18 cellular contexts compared by ENCODE assay signal in genomic region chr14:97251423-97252155, GRCh38.
DNase-seq lines count a peak whose midpoint lies in the region; ATAC-seq and TF ChIP-seq lines count a peak whose summit lies in the region.
"Had no signal": no experiment of that assay in that cellular context is flagged by ENCODE, and none has a peak within 500 bp of the region (broad histone marks: within the 10 kb centered on the region; RNA-seq: fewer than 3 reads in every experiment).

No MANE protein-coding gene starts in this region.

- no peaks in the 10 kb centered on the region for H3F3A ChIP-seq in Loucy (ENCODE audit: low read depth)

- no peak overlapping the region for H3K27ac ChIP-seq in WERI-Rb-1
- H3K27ac ChIP-seq: body of pancreas, SJCRH30 had no signal

- H3K9me3 ChIP-seq in Loucy (ENCODE audit: insufficient read depth, low read depth, low read length) (no peaks in the 10 kb centered on the region), WERI-Rb-1 (ENCODE audit: severe bottlenecking) (no peaks in the 10 kb centered on the region)
- H3K9me3 ChIP-seq: body of pancreas, SJCRH30 had no signal

- H3K27me3 ChIP-seq in Loucy (ENCODE audit: insufficient read depth, low read length, poor library complexity, severe bottlenecking) (no peaks in the 10 kb centered on the region), WERI-Rb-1 (ENCODE audit: insufficient read depth, low read depth, severe bottlenecking) (peaks cover 73% of the 10 kb centered on the region)
- H3K27me3 ChIP-seq: body of pancreas, SJCRH30 had no signal

- DNase-seq in activated CD8-positive, alpha-beta memory T cell treated with anti-CD3 and anti-CD28 coated beads, Interleukin-2, amount 10 ng/mL, durations not matched to agents 7 days and 5 days = peak; percentile 43
- DNase-seq in activated CD8-positive, alpha-beta memory T cell treated with anti-CD3 and anti-CD28 coated beads, Interleukin-2, amount 50 U/mL, for 48 hours = no peak
- DNase-seq in WERI-Rb-1 (peak; percentile 14), natural killer cell (no peak), cerebellum (ENCODE audit: low spot score) (no peak), EL (no peak), posterior cingulate gyrus (no peak)
- DNase-seq: ACHN; activated B cell treated with CpG ODN at 0.5 μM for 24 hours; activated T-cell treated with anti-CD3 and anti-CD28 coated beads, Interleukin-2, amount 50 U/mL, for 48 hours; body of pancreas; effector CD4-positive, alpha-beta T cell; foreskin fibroblast; kidney; NCI-H1436 treated with DMSO at 0.1 percent for 48 hours; SJCRH30; stimulated activated CD4-positive, alpha-beta T cell treated with anti-CD3 and anti-CD28 coated beads, Interleukin-2, amount 100 ng/mL, for 24 hours had no signal

- intact Hi-C loops in natural killer cell (cut with micrococcal nuclease) = no loop called here
- intact Hi-C loops in posterior cingulate gyrus (cut with DNase I) = no loop called here

- CTCF ChIA-PET in activated CD8-positive, alpha-beta memory T cell treated with anti-CD3 and anti-CD28 coated beads, Interleukin-2, amount 10 ng/mL, durations not matched to agents 7 days and 5 days (lab: Charles Lee) = interaction anchor here (1.2 kb wide), 1 partner anchor 424 kb away, joined by 4 read pairs; no protein-coding TSS in a partner anchor

- peak; percentile 45 for ATAC-seq in activated CD8-positive, alpha-beta memory T cell treated with anti-CD3 and anti-CD28 coated beads, Interleukin-2, amount 10 ng/mL, durations not matched to agents 7 days and 5 days
- peak in 2 of 3 donors; percentile 30 to 34 for ATAC-seq in natural killer cell
- ATAC-seq: body of pancreas had no signal

- peak overlapping the region; percentile 39 for H3K27ac Mint-ChIP-seq in activated CD8-positive, alpha-beta memory T cell treated with anti-CD3 and anti-CD28 coated beads, Interleukin-2, amount 10 ng/mL, durations not matched to agents 7 days and 5 days
- H3K27ac Mint-ChIP-seq in natural killer cell = no peak overlapping the region
- H3K27ac Mint-ChIP-seq: activated B cell treated with CpG ODN at 0.5 μM for 24 hours had no signal

- peaks cover 11% of the 10 kb centered on the region for H3K27me3 Mint-ChIP-seq in activated CD8-positive, alpha-beta memory T cell treated with anti-CD3 and anti-CD28 coated beads, Interleukin-2, amount 10 ng/mL, durations not matched to agents 7 days and 5 days
- H3K27me3 Mint-ChIP-seq in natural killer cell (ENCODE audit: low read depth in 2 of 2) = peaks cover 11 to 16% of the 10 kb centered on the region in 2 donors
- H3K27me3 Mint-ChIP-seq: activated B cell treated with CpG ODN at 0.5 μM for 24 hours had no signal

- peaks cover 15% of the 10 kb centered on the region for H3K4me1 ChIP-seq in Loucy (ENCODE audit: insufficient read depth, low read length, poor library complexity, severe bottlenecking)
- H3K4me1 ChIP-seq: body of pancreas, SJCRH30 had no signal

- no peaks in the 10 kb centered on the region for H3K36me3 Mint-ChIP-seq in activated CD8-positive, alpha-beta memory T cell treated with anti-CD3 and anti-CD28 coated beads, Interleukin-2, amount 10 ng/mL, durations not matched to agents 7 days and 5 days
- no peaks in the 10 kb centered on the region for H3K36me3 Mint-ChIP-seq in natural killer cell

- TF ChIP-seq CTCF in Loucy (conservative IDR thresholded peaks at IDR 0.05; ENCODE audit: low read length) (peak; percentile 27), WERI-Rb-1 (IDR thresholded peaks at IDR 0.05; ENCODE audit: low read depth, low read length) (0 out of 2 replicates have a peak, but pooled peaks have one; percentile 11), natural killer cell (IDR thresholded peaks at IDR 0.05) (no peak)

- H3K4me2 ChIP-seq in Loucy (ENCODE audit: low read depth, low read length, poor library complexity, severe bottlenecking) = peak overlapping the region; percentile 25

- H3K36me3 ChIP-seq in Loucy (ENCODE audit: insufficient read depth, low read length) = no peaks in the 10 kb centered on the region
- no peaks in the 10 kb centered on the region for H3K36me3 ChIP-seq in WERI-Rb-1
- H3K36me3 ChIP-seq: SJCRH30 had no signal

- H3K79me2 ChIP-seq in Loucy (ENCODE audit: insufficient read depth, low read length) = no peaks in the 10 kb centered on the region

- H3K4me3 Mint-ChIP-seq in activated CD8-positive, alpha-beta memory T cell treated with anti-CD3 and anti-CD28 coated beads, Interleukin-2, amount 10 ng/mL, durations not matched to agents 7 days and 5 days = no peak overlapping the region
- H3K4me3 Mint-ChIP-seq in natural killer cell = peak overlapping the region; percentile 4
- H3K4me3 Mint-ChIP-seq: activated B cell treated with CpG ODN at 0.5 μM for 24 hours had no signal

- H3K9me3 Mint-ChIP-seq in activated CD8-positive, alpha-beta memory T cell treated with anti-CD3 and anti-CD28 coated beads, Interleukin-2, amount 10 ng/mL, durations not matched to agents 7 days and 5 days (ENCODE audit: low read depth) = no peaks in the 10 kb centered on the region
- H3K9me3 Mint-ChIP-seq in natural killer cell = no peaks in the 10 kb centered on the region

- no peaks in the 10 kb centered on the region for H4K20me1 ChIP-seq in Loucy (ENCODE audit: insufficient read depth, low read length, poor library complexity, severe bottlenecking)

- no peak overlapping the region for H3K4me3 ChIP-seq in Loucy (ENCODE audit: low read length, poor library complexity, severe bottlenecking)
- H3K4me3 ChIP-seq in WERI-Rb-1 (ENCODE audit: low read depth, low read length) = no peak overlapping the region
- H3K4me3 ChIP-seq: body of pancreas, SJCRH30 had no signal

- H3K9ac ChIP-seq in Loucy (ENCODE audit: low read depth, low read length, poor library complexity, severe bottlenecking) = no peak overlapping the region

- no peaks in the 10 kb centered on the region for H3K9me2 ChIP-seq in Loucy (replicated peaks; ENCODE audit: low read depth, low read length)

- no peak overlapping the region for H2AFZ ChIP-seq in Loucy (ENCODE audit: low read length)

- H3K4me1 Mint-ChIP-seq in activated CD8-positive, alpha-beta memory T cell treated with anti-CD3 and anti-CD28 coated beads, Interleukin-2, amount 10 ng/mL, durations not matched to agents 7 days and 5 days = peaks cover 35% of the 10 kb centered on the region
- peaks cover 31 to 34% of the 10 kb centered on the region in 2 donors for H3K4me1 Mint-ChIP-seq in natural killer cell

Comparison
In these comparisons a context has a peak if more than half of its experiments do, and no peak if none do; other contexts are left out.
1. DNase-seq: peak in activated CD8-positive, alpha-beta memory T cell treated with anti-CD3 and anti-CD28 coated beads, Interleukin-2, amount 10 ng/mL, durations not matched to agents 7 days and 5 days (single experiment) and WERI-Rb-1 (single experiment); none in activated CD8-positive, alpha-beta memory T cell treated with anti-CD3 and anti-CD28 coated beads, Interleukin-2, amount 50 U/mL, for 48 hours (single experiment), natural killer cell (single experiment), cerebellum (single experiment), EL (single experiment) and posterior cingulate gyrus (0 of 10).